12 cellular contexts compared by ENCODE assay signal in the genomic region with DNA sequence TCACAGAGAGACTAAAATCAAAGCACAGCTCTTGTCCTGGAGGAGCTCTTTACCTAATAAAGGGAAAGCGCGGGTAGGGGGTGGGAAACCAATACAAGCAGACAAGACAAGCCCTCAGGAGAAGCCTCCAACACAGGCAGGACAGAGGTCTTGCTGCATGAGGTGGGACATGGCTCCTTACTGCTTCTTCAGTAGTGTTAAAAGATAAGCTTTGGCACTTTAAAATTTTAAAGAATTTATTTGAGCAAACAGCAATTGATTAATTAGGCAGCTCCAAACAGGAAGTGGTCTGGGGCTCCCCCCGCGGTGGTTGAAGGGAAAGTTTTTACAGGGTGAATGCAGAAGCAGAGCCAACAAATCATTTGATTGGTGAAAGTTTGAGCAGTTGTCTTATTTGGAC. TPM values are rescaled to one million over a fixed set of nuclear protein-coding genes. Genes with fewer than 3 reads are reported as not detected.
DNase-seq lines count a peak whose midpoint lies in the region; ATAC-seq, FAIRE-seq and TF ChIP-seq lines count a peak whose summit lies in the region.
"Had no signal": no experiment of that assay in that cellular context is flagged by ENCODE, and none has a peak within 500 bp of the region (broad histone marks: within the 10 kb centered on the region; RNA-seq: fewer than 3 reads in every experiment).

No MANE protein-coding gene starts in this region.

- H3F3A ChIP-seq in Loucy (ENCODE audit: low read depth) (no peaks in the 10 kb centered on the region), smooth muscle cell (ENCODE audit: low read depth) (no peaks in the 10 kb centered on the region)

- H3K36me3 ChIP-seq in Loucy (ENCODE audit: insufficient read depth, low read length) (no peaks in the 10 kb centered on the region), smooth muscle cell (ENCODE audit: low read depth) (no peaks in the 10 kb centered on the region)
- H3K36me3 ChIP-seq: stomach had no signal

- H3K4me1 ChIP-seq in Loucy (ENCODE audit: insufficient read depth, low read length, poor library complexity, severe bottlenecking), result peaks cover 6% of the 10 kb centered on the region
- no peaks in the 10 kb centered on the region for H3K4me1 ChIP-seq in foreskin keratinocyte
- peaks cover 22% of the 10 kb centered on the region for H3K4me1 ChIP-seq in smooth muscle cell (ENCODE audit: low read depth)
- H3K4me1 ChIP-seq: stomach had no signal

- 58% methylated on average over 4 of the region's 4 CpGs for WGBS in smooth muscle cell (ENCODE audit: low lambda C conversion rate)

- H3K27ac ChIP-seq in foreskin keratinocyte, result no peak overlapping the region
- H3K27ac ChIP-seq in smooth muscle cell (ENCODE audit: low read depth), result no peak overlapping the region
- H3K27ac ChIP-seq: epithelial cell of prostate, stomach had no signal

- no peaks in the 10 kb centered on the region for H3K9me2 ChIP-seq in Loucy (replicated peaks; ENCODE audit: low read depth, low read length)

- H3K9ac ChIP-seq in Loucy (ENCODE audit: low read depth, low read length, poor library complexity, severe bottlenecking) (no peak overlapping the region), smooth muscle cell (ENCODE audit: low read depth) (no peak overlapping the region)

- no peak for TF ChIP-seq CTCF in Loucy (conservative IDR thresholded peaks at IDR 0.05; ENCODE audit: low read length)
- peak; percentile 13 for TF ChIP-seq CTCF in foreskin keratinocyte (conservative IDR thresholded peaks at IDR 0.05)
- TF ChIP-seq CTCF in smooth muscle cell (IDR thresholded peaks at IDR 0.05; ENCODE audit: borderline replicate concordance, insufficient read depth, poor library complexity, severe bottlenecking), result no peak

- H2AFZ ChIP-seq in Loucy (ENCODE audit: low read length), result peak overlapping the region; percentile 57; the same call in 1 of the 2 replicates
- H2AFZ ChIP-seq in smooth muscle cell (ENCODE audit: low read depth), result no peak overlapping the region

- H3K4me3 ChIP-seq in Loucy (ENCODE audit: low read length, poor library complexity, severe bottlenecking) (no peak overlapping the region), smooth muscle cell (no peak overlapping the region)
- H3K4me3 ChIP-seq: stomach had no signal

- H3K9me3 ChIP-seq in Loucy (ENCODE audit: insufficient read depth, low read depth, low read length) (no peaks in the 10 kb centered on the region), smooth muscle cell (replicated peaks; ENCODE audit: low read depth) (no peaks in the 10 kb centered on the region)
- H3K9me3 ChIP-seq: stomach had no signal

- H4K20me1 ChIP-seq in Loucy (ENCODE audit: insufficient read depth, low read length, poor library complexity, severe bottlenecking) (no peaks in the 10 kb centered on the region), smooth muscle cell (ENCODE audit: low read depth) (no peaks in the 10 kb centered on the region)

- no peak for FAIRE-seq in RCC 7860 (lab: Jason Lieb, UNC)

- DNase-seq in CD1c-positive myeloid dendritic cell (ENCODE audit: extremely low spot score), result peak; percentile 57
- no peak for DNase-seq in foreskin keratinocyte
- DNase-seq in islet precursor cell, result no peak
- no peak for DNase-seq in smooth muscle cell (lab: John Stamatoyannopoulos, UW; ENCODE audit: unreplicated experiment)
- no peak for DNase-seq in RCC 7860 (ENCODE audit: low spot score)
- DNase-seq in medulla oblongata (ENCODE audit: extremely low spot score), result no peak
- DNase-seq: NCI-H345, Right ventricle myocardium superior, stomach had no signal

- no peaks in the 10 kb centered on the region for H3K27me3 ChIP-seq in Loucy (ENCODE audit: insufficient read depth, low read length, poor library complexity, severe bottlenecking)
- H3K27me3 ChIP-seq in foreskin keratinocyte, result no peaks in the 10 kb centered on the region
- H3K27me3 ChIP-seq in smooth muscle cell (ENCODE audit: low read depth), result no peaks in the 10 kb centered on the region
- H3K27me3 ChIP-seq: stomach had no signal

- ATAC-seq in GM18907 (IDR thresholded peaks at IDR 0.05; ENCODE audit: unreplicated experiment), result peak; percentile 52
- ATAC-seq in foreskin keratinocyte, result no peak

- H3K79me2 ChIP-seq in Loucy (ENCODE audit: insufficient read depth, low read length) (no peaks in the 10 kb centered on the region), smooth muscle cell (ENCODE audit: low read depth) (no peaks in the 10 kb centered on the region)

- H3K4me2 ChIP-seq in Loucy (ENCODE audit: low read depth, low read length, poor library complexity, severe bottlenecking) (no peak overlapping the region), smooth muscle cell (no peak overlapping the region)

RNA-seq across cellular contexts. Expression of a gene that starts 50.3 kb away (rescaled TPM):
- total RNA-seq in foreskin keratinocyte, result 7.9 and 15.2 TPM in 2 replicates
- 0.91 and 1.8 TPM in 2 replicates for polyA plus RNA-seq in foreskin keratinocyte
- 1.3 and 2.9 TPM in 2 replicates for total RNA-seq in smooth muscle cell
- polyA plus RNA-seq in smooth muscle cell, result 0.33 TPM in 1 of 2 replicates, not detected in the other
